33 cellular contexts compared by ENCODE assay signal in the genomic region with DNA sequence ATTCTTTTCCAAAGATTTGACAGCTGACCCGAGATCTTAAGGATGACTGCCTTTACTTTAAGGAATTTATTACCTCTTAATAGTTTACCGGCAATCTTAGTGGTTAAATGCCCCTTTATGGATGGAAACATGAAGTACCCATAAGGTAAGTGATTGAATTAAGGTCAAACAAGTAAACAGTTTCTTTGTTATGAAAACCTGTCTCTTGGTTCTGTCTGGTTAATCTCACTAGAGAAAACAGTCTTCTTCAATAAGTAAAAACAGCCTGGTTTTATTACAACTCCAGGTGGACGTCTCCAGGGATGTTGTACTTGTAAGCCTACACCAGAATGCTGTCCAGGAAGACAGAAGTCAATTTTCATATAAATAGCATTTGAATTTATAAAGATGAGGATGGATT.
"Had no signal": no experiment of that assay in that cellular context is flagged by ENCODE, and none has a peak within 500 bp of the region (broad histone marks: within the 10 kb centered on the region; RNA-seq: fewer than 3 reads in every experiment).

No MANE protein-coding gene starts in this region.

- H3K4me3 ChIP-seq: cardiac muscle cell, SJCRH30 had no signal

- H3K9me3 ChIP-seq: SJCRH30, SK-N-SH had no signal

- ATAC-seq: activated CD8-positive, alpha-beta memory T cell treated with anti-CD3 and anti-CD28 coated beads, Interleukin-2, amount 10 ng/mL, durations not matched to agents 7 days and 5 days; Panc1 had no signal

- DNase-seq: activated CD4-positive, alpha-beta memory T cell treated with anti-CD3 and anti-CD28 coated beads, Interleukin-2, amount 10 ng/mL, durations not matched to agents 7 days and 5 days; activated CD4-positive, alpha-beta T cell treated with anti-CD3 and anti-CD28 coated beads for 1 hour; activated CD4-positive, alpha-beta T cell treated with anti-CD3 and anti-CD28 coated beads for 48 hours; activated CD4-positive, CD25-positive, alpha-beta regulatory T cell; activated CD8-positive, alpha-beta memory T cell treated with anti-CD3 and anti-CD28 coated beads for 24 hours; activated CD8-positive, alpha-beta memory T cell treated with anti-CD3 and anti-CD28 coated beads, Interleukin-2, amount 10 ng/mL, durations not matched to agents 7 days and 5 days; activated CD8-positive, alpha-beta memory T cell treated with anti-CD3 and anti-CD28 coated beads, Interleukin-2, amount 50 U/mL, for 48 hours; activated effector memory CD4-positive, alpha-beta T cell treated with anti-CD3 and anti-CD28 coated beads, Interleukin-2, amount 50 U/mL, for 16 hours; activated naive CD4-positive, alpha-beta T cell; activated naive CD4-positive, alpha-beta T cell treated with anti-CD3 and anti-CD28 coated beads, Interleukin-2, amount 50 U/mL, for 16 hours; activated naive CD8-positive, alpha-beta T cell treated with anti-CD3 and anti-CD28 coated beads for 36 hours; activated T-cell treated with anti-CD3 and anti-CD28 coated beads, Interleukin-2, amount 50 U/mL, for 72 hours; amniotic stem cell; aorta; MM.1S; MV-4-11; NCI-H1092; NCI-H1436 treated with DMSO at 0.1 percent for 48 hours; NCI-H1694 treated with DMSO at 0.1 percent for 48 hours; NCI-H2029 treated with DMSO at 0.1 percent for 48 hours; NCI-H2107; NCI-H226; NCI-H446 treated with DMSO at 0.1 percent for 48 hours; SHP77; SJCRH30; SK-N-SH; T-helper 1 cell; T-helper 2 cell; T-helper 9 cell; WERI-Rb-1 had no signal

- H3K36me3 ChIP-seq: cardiac muscle cell, SJCRH30, WERI-Rb-1 had no signal

- H3K27me3 ChIP-seq: cardiac muscle cell had no signal

- H3K27ac ChIP-seq: cardiac muscle cell, KMS-11, SJCRH30, WERI-Rb-1 had no signal
